1 cellular context compared by ENCODE assay signal in genomic region chr2:85551698-85552678, GRCh38.
TF ChIP-seq lines count a peak whose summit lies in the region.

No MANE protein-coding gene starts in this region.

TF ChIP-seq in HepG2, 621 proteins besides CTCF, POLR2A, EP300 and RAD21 (continued from another document and continues in another):
- TF ChIP-seq HMGXB4 (CRISPR knock-in tag; IDR thresholded peaks at IDR 0.05; ENCODE audit: borderline replicate concordance in 1 of 2, low read depth in 1 of 2) (peak; percentile 24 to 58; a peak in 2 of 4 replicates), DRAP1 (CRISPR knock-in tag; IDR thresholded peaks at IDR 0.05) (no peak), KLF15 (CRISPR knock-in tag; IDR thresholded peaks at IDR 0.05; ENCODE audit: borderline replicate concordance) (no peak), ZNF564 (CRISPR knock-in tag; IDR thresholded peaks at IDR 0.05) (no peak), NFKB2 (CRISPR knock-in tag; IDR thresholded peaks at IDR 0.05; ENCODE audit: borderline replicate concordance) (no peak), ZNF839 (CRISPR knock-in tag; IDR thresholded peaks at IDR 0.05; ENCODE audit: borderline replicate concordance) (no peak), SIX4 (CRISPR knock-in tag; IDR thresholded peaks at IDR 0.05) (0 out of 2 replicates have a peak, but pooled peaks have one; percentile 12), ZBTB38 (CRISPR knock-in tag; IDR thresholded peaks at IDR 0.05) (no peak), ZNF678 (CRISPR knock-in tag; IDR thresholded peaks at IDR 0.05) (no peak), FOSL1 (CRISPR knock-in tag; IDR thresholded peaks at IDR 0.05; ENCODE audit: borderline replicate concordance) (no peak), ZBTB34 (CRISPR knock-in tag; IDR thresholded peaks at IDR 0.05) (no peak), RBM39 (IDR thresholded peaks at IDR 0.05; ENCODE audit: low read depth, low read length, poor library complexity, severe bottlenecking) (no peak), IKZF4 (CRISPR knock-in tag; IDR thresholded peaks at IDR 0.05; ENCODE audit: borderline replicate concordance, low read depth, not compliant biosample characterization) (no peak), ZNF143 (CRISPR knock-in tag; IDR thresholded peaks at IDR 0.05) (no peak), NR2F2 (IDR thresholded peaks at IDR 0.05; ENCODE audit: borderline replicate concordance, low read depth) (no peak), ZNF775 (CRISPR knock-in tag; IDR thresholded peaks at IDR 0.05; ENCODE audit: borderline replicate concordance) (no peak), MAFG (CRISPR knock-in tag; IDR thresholded peaks at IDR 0.05) (no peak), AKAP8 (CRISPR knock-in tag; IDR thresholded peaks at IDR 0.05) (0 out of 2 replicates have a peak, but pooled peaks have one; percentile 31), HINFP (CRISPR knock-in tag; IDR thresholded peaks at IDR 0.05; ENCODE audit: low read depth) (no peak), ZBTB49 (CRISPR knock-in tag; IDR thresholded peaks at IDR 0.05; ENCODE audit: borderline replicate concordance) (peak; percentile 75; the same call in 1 of the 2 replicates), RARG (CRISPR knock-in tag; IDR thresholded peaks at IDR 0.05; ENCODE audit: low read depth) (no peak), CREB3 (CRISPR knock-in tag; IDR thresholded peaks at IDR 0.05) (no peak), SP5 (CRISPR knock-in tag; IDR thresholded peaks at IDR 0.05; ENCODE audit: borderline replicate concordance, low read depth) (no peak), ZNF788 (CRISPR knock-in tag; IDR thresholded peaks at IDR 0.05; ENCODE audit: borderline replicate concordance) (peak; percentile 66; the same call in 1 of the 2 replicates), MAFK (conservative IDR thresholded peaks at IDR 0.05 in 1 of 2, IDR thresholded peaks at IDR 0.05 in 1 of 2; ENCODE audit: low read length in 2 of 2) (peak; percentile 72 to 74), GATA4 (IDR thresholded peaks at IDR 0.05; ENCODE audit: borderline replicate concordance, low read depth) (no peak), ZNF710 (CRISPR knock-in tag; IDR thresholded peaks at IDR 0.05; ENCODE audit: borderline replicate concordance) (no peak), NFE2L2 (IDR thresholded peaks at IDR 0.05; ENCODE audit: low read length) (no peak), FLYWCH1 (CRISPR knock-in tag; IDR thresholded peaks at IDR 0.05) (no peak), ZNF749 (CRISPR knock-in tag; IDR thresholded peaks at IDR 0.05; ENCODE audit: borderline replicate concordance) (no peak), YEATS4 (CRISPR knock-in tag; IDR thresholded peaks at IDR 0.05; ENCODE audit: borderline replicate concordance) (no peak), ZNF740 (CRISPR knock-in tag; IDR thresholded peaks at IDR 0.05) (no peak), ZNF709 (CRISPR knock-in tag; IDR thresholded peaks at IDR 0.05) (no peak), SAP130 (CRISPR knock-in tag; IDR thresholded peaks at IDR 0.05; ENCODE audit: low read depth) (peak; percentile 51), ZNF34 (CRISPR knock-in tag; IDR thresholded peaks at IDR 0.05; ENCODE audit: borderline replicate concordance) (no peak), RBFOX2 (IDR thresholded peaks at IDR 0.05; ENCODE audit: low read depth, low read length) (0 out of 2 replicates have a peak, but pooled peaks have one; percentile 30), MIER3 (CRISPR knock-in tag; IDR thresholded peaks at IDR 0.05; ENCODE audit: borderline replicate concordance) (no peak), CEBPB (IDR thresholded peaks at IDR 0.05; ENCODE audit: borderline replicate concordance, low read depth, low read length) (no peak), YY1 (IDR thresholded peaks at IDR 0.05; ENCODE audit: insufficient read depth, insufficient replicate concordance, low read depth, low read length) (no peak), ZBED4 (CRISPR knock-in tag; IDR thresholded peaks at IDR 0.05; ENCODE audit: borderline replicate concordance) (peak; percentile 72; the same call in 1 of the 2 replicates), ZSCAN29 (CRISPR knock-in tag; conservative IDR thresholded peaks at IDR 0.05) (no peak), ZNF317 (CRISPR knock-in tag; IDR thresholded peaks at IDR 0.05) (no peak), NFRKB (IDR thresholded peaks at IDR 0.05) (no peak), BATF2 (CRISPR knock-in tag; IDR thresholded peaks at IDR 0.05) (no peak), HNF4A (CRISPR knock-in tag; IDR thresholded peaks at IDR 0.05) (no peak), TARDBP (CRISPR knock-in tag; IDR thresholded peaks at IDR 0.05) (no peak), ZNF792 (CRISPR knock-in tag; IDR thresholded peaks at IDR 0.05) (peak; percentile 56; the same call in 1 of the 2 replicates), ZNF30 (CRISPR knock-in tag; IDR thresholded peaks at IDR 0.05) (no peak), MYPOP (CRISPR knock-in tag; IDR thresholded peaks at IDR 0.05) (no peak)
